16 cellular contexts compared by ENCODE assay signal in genomic region chr10:29435809-29436501, GRCh38.
DNase-seq lines count a peak whose midpoint lies in the region; ATAC-seq and TF ChIP-seq lines count a peak whose summit lies in the region.
"Had no signal": no experiment of that assay in that cellular context is flagged by ENCODE, and none has a peak within 500 bp of the region (broad histone marks: within the 10 kb centered on the region; RNA-seq: fewer than 3 reads in every experiment).

No MANE protein-coding gene starts in this region.

- in situ Hi-C loops in astrocyte of the spinal cord (cut with HindIII; ENCODE audit: low sequenced_read_pairs) (no loop called here), KBM-7 (cut with MboI; ENCODE audit: low pct_unique_long_range_greater_than_20kb, low sequenced_read_pairs) (no loop called here)

- H3K9me3 Mint-ChIP-seq in HFFc6: no peaks in the 10 kb centered on the region; the same call in 1 of the 2 replicates

- intact Hi-C loops in left colon (cut with DNase I, micrococcal nuclease): loop anchor here in 1 of 2 donors (5.0 kb wide), 1 partner anchor 44 kb away; no protein-coding TSS in a partner anchor
- intact Hi-C loops in left ventricle myocardium superior (cut with micrococcal nuclease): no loop called here

- TF ChIP-seq CTCF in HFFc6 (IDR thresholded peaks at IDR 0.05) (no peak), astrocyte of the spinal cord (IDR thresholded peaks at IDR 0.05; ENCODE audit: low read depth, low read length) (no peak)

- H3K36me3 Mint-ChIP-seq in HFFc6 (ENCODE audit: low read depth): peaks cover 13% of the 10 kb centered on the region
- H3K36me3 Mint-ChIP-seq in T-helper 17 cell (ENCODE audit: low read depth): peaks cover 5% of the 10 kb centered on the region

- H3K4me3 ChIP-seq in astrocyte of the spinal cord (ENCODE audit: low read depth, low read length): no peak overlapping the region
- H3K4me3 ChIP-seq: gastrocnemius medialis, sigmoid colon, upper lobe of right lung had no signal

- peaks cover 8% of the 10 kb centered on the region for H3K9me3 ChIP-seq in T-helper 17 cell (ENCODE audit: control insufficient read depth, low read length, poor library complexity, severe bottlenecking)
- H3K9me3 ChIP-seq: gastrocnemius medialis had no signal

- H3K4me1 Mint-ChIP-seq in HFFc6 (ENCODE audit: low read depth): peaks cover 54% of the 10 kb centered on the region
- H3K4me1 Mint-ChIP-seq in T-helper 17 cell: peaks cover 5% of the 10 kb centered on the region
- H3K4me1 Mint-ChIP-seq: activated CD4-positive, alpha-beta T cell treated with anti-CD3 and anti-CD28 coated beads for 36 hours had no signal

- DNase-seq in AG08396 (ENCODE audit: low spot score) (peak; percentile 39), HFFc6 (peak; percentile 53), astrocyte of the spinal cord (ENCODE audit: low read depth, low spot score) (peak; percentile 55), left colon (no peak), KBM-7 (no peak), left ventricle myocardium superior (no peak), NCI-H345 (lab: John Stamatoyannopoulos, UW) (no peak), T-helper 17 cell (no peak)
- DNase-seq: activated CD4-positive, alpha-beta T cell treated with anti-CD3 and anti-CD28 coated beads for 36 hours; DND-41; gastrocnemius medialis; left cardiac atrium; NCI-H146; sigmoid colon; upper lobe of right lung had no signal

- peak; percentile 66 for ATAC-seq in left colon
- no peak for ATAC-seq in left ventricle myocardium superior
- no peak for ATAC-seq in T-helper 17 cell
- ATAC-seq: activated CD4-positive, alpha-beta T cell treated with anti-CD3 and anti-CD28 coated beads for 36 hours; gastrocnemius medialis; left cardiac atrium; upper lobe of right lung had no signal

- peak overlapping the region; percentile 79 for H3K27ac Mint-ChIP-seq in HFFc6
- no peak overlapping the region for H3K27ac Mint-ChIP-seq in T-helper 17 cell
- H3K27ac Mint-ChIP-seq: activated CD4-positive, alpha-beta T cell treated with anti-CD3 and anti-CD28 coated beads for 36 hours had no signal

- H3K27me3 Mint-ChIP-seq in HFFc6 (ENCODE audit: insufficient read depth): no peaks in the 10 kb centered on the region; the same call in 1 of the 2 replicates
- no peaks in the 10 kb centered on the region for H3K27me3 Mint-ChIP-seq in T-helper 17 cell
- H3K27me3 Mint-ChIP-seq: activated CD4-positive, alpha-beta T cell treated with anti-CD3 and anti-CD28 coated beads for 36 hours; central memory CD8-positive, alpha-beta T cell had no signal

- peak overlapping the region; percentile 77 for H3K4me3 Mint-ChIP-seq in HFFc6
- H3K4me3 Mint-ChIP-seq in T-helper 17 cell: no peak overlapping the region
- H3K4me3 Mint-ChIP-seq: activated CD4-positive, alpha-beta T cell treated with anti-CD3 and anti-CD28 coated beads for 36 hours; central memory CD8-positive, alpha-beta T cell had no signal

Comparison
In these comparisons a context has a peak if more than half of its experiments do, and no peak if none do; other contexts are left out.
1. DNase-seq: peak in AG08396 (single experiment), HFFc6 (single experiment) and astrocyte of the spinal cord (single experiment); none in left colon (0 of 2), KBM-7 (single experiment), left ventricle myocardium superior (single experiment), NCI-H345 (single experiment) and T-helper 17 cell (0 of 3).